In the genomic region with DNA sequence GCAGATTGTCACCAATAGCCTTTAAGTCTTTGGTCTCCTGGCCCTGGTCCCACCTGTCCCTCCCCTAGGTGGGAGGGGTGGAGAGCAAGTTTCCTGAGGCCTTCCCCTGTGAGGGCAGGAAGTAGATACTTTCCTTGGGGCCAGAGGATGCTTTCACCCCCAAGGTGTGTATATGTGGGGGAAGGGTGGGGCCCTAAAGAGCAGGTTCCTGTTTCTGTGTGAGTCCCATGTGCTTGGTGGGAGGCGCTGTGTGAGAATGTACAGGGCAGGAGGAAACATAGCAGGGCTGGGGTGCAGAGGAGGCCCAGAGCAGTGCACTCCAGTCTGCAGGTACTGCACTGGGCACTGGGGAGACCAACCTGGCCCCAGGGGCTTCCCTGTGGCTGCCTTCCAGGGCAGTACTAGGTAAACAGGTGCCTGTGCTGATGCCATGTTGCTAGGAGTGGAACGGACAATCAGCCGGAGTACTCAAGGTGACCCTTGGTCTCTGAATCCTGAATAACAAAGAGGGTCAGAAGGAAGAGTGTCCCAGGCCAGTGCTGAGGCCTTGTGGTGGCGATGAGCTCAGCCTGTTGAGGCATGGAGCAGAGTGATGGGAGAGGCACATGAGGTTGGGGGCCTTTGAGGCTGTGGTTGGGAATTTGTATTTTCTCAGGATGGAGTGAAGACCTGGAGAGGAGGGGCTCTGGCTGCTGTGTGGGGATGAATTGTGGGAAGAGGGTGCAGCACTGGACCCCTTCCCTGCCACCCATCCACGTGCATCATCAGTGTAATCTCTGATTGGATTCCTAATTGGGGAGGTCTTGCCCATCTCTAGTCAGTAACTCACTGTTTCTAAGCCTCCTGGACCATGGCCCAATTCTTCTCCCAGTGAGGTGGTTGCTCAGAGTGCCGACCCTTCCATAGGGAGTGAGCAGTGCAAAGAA, we compare ENCODE assay signal across 1 cellular context.
TF ChIP-seq lines count a peak whose summit lies in the region.

No MANE protein-coding gene starts in this region.

TF ChIP-seq in HepG2, 621 proteins besides CTCF, POLR2A, EP300 and RAD21 (continued from another document and continues in another):
- TF ChIP-seq, protein P1, sequence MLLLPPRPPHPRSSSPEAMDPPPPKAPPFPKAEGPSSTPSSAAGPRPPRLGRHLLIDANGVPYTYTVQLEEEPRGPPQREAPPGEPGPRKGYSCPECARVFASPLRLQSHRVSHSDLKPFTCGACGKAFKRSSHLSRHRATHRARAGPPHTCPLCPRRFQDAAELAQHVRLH (CRISPR knock-in tag; IDR thresholded peaks at IDR 0.05; ENCODE audit: borderline replicate concordance, low read depth): no peak
- TF ChIP-seq, protein P2, sequence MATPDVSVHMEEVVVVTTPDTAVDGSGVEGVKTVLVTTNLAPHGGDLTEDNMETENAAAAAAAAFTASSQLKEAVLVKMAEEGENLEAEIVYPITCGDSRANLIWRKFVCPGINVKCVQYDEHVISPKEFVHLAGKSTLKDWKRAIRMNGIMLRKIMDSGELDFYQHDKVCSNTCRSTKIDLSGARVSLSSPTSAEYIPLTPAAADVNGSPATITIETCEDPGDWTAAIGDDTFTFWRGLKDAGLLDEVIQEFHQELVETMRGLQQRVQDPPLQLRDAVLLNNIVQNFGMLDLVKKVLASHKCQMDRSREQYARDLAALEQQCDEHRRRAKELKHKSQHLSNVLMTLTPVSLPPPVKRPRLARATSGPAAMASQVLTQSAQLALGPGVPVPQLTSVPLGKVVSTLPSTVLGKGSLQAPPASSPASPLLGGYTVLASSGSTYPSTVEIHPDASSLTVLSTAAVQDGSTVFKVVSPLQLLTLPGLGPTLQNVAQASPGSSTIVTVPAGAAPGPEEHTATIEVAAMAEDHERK (CRISPR knock-in tag; IDR thresholded peaks at IDR 0.05; ENCODE audit: low read depth): no peak
- TF ChIP-seq, protein P3, sequence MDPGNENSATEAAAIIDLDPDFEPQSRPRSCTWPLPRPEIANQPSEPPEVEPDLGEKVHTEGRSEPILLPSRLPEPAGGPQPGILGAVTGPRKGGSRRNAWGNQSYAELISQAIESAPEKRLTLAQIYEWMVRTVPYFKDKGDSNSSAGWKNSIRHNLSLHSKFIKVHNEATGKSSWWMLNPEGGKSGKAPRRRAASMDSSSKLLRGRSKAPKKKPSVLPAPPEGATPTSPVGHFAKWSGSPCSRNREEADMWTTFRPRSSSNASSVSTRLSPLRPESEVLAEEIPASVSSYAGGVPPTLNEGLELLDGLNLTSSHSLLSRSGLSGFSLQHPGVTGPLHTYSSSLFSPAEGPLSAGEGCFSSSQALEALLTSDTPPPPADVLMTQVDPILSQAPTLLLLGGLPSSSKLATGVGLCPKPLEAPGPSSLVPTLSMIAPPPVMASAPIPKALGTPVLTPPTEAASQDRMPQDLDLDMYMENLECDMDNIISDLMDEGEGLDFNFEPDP (CRISPR knock-in tag; conservative IDR thresholded peaks at IDR 0.05): 0 out of 2 replicates have a peak, but pooled peaks have one; percentile 71
- TF ChIP-seq TOPORS (CRISPR knock-in tag; IDR thresholded peaks at IDR 0.05) (no peak), ZFX (CRISPR knock-in tag; IDR thresholded peaks at IDR 0.05; ENCODE audit: low read depth) (peak; percentile 37; the same call in 1 of the 2 replicates), ZNF329 (CRISPR knock-in tag; IDR thresholded peaks at IDR 0.05; ENCODE audit: low read depth) (no peak), SP2 (CRISPR knock-in tag; IDR thresholded peaks at IDR 0.05) (no peak), HNRNPH1 (optimal IDR thresholded peaks at IDR 0.05; ENCODE audit: low read depth, low read length) (no peak), SAP130 (CRISPR knock-in tag; IDR thresholded peaks at IDR 0.05; ENCODE audit: low read depth) (peak; percentile 15; the same call in 1 of the 2 replicates), ZNF501 (CRISPR knock-in tag; IDR thresholded peaks at IDR 0.05) (no peak), CAMTA2 (CRISPR knock-in tag; IDR thresholded peaks at IDR 0.05; ENCODE audit: borderline replicate concordance) (no peak), MAF1 (CRISPR knock-in tag; IDR thresholded peaks at IDR 0.05; ENCODE audit: borderline replicate concordance) (no peak), PRPF4 (IDR thresholded peaks at IDR 0.05; ENCODE audit: low read depth, low read length, poor library complexity, severe bottlenecking) (no peak), SALL1 (CRISPR knock-in tag; IDR thresholded peaks at IDR 0.05) (0 out of 2 replicates have a peak, but pooled peaks have one; percentile 7), TOE1 (CRISPR knock-in tag; IDR thresholded peaks at IDR 0.05) (no peak), ZNF709 (CRISPR knock-in tag; IDR thresholded peaks at IDR 0.05) (no peak), ZNF496 (CRISPR knock-in tag; IDR thresholded peaks at IDR 0.05; ENCODE audit: insufficient replicate concordance) (no peak), ZNF782 (CRISPR knock-in tag; IDR thresholded peaks at IDR 0.05; ENCODE audit: borderline replicate concordance) (no peak), TEAD3 (CRISPR knock-in tag; optimal IDR thresholded peaks at IDR 0.05; ENCODE audit: borderline replicate concordance) (peak; percentile 10), ZNF558 (CRISPR knock-in tag; IDR thresholded peaks at IDR 0.05; ENCODE audit: borderline replicate concordance) (no peak), NCOA1 (CRISPR knock-in tag; IDR thresholded peaks at IDR 0.05) (no peak), ZNF10 (CRISPR knock-in tag; IDR thresholded peaks at IDR 0.05; ENCODE audit: borderline replicate concordance, low read depth) (no peak), MED8 (CRISPR knock-in tag; IDR thresholded peaks at IDR 0.05; ENCODE audit: insufficient replicate concordance) (no peak), HOXA3 (CRISPR knock-in tag; IDR thresholded peaks at IDR 0.05) (no peak), RXRA (CRISPR knock-in tag; IDR thresholded peaks at IDR 0.05) (no peak), ZNF761 (CRISPR knock-in tag; conservative IDR thresholded peaks at IDR 0.05) (no peak)
- TF ChIP-seq, protein P4, sequence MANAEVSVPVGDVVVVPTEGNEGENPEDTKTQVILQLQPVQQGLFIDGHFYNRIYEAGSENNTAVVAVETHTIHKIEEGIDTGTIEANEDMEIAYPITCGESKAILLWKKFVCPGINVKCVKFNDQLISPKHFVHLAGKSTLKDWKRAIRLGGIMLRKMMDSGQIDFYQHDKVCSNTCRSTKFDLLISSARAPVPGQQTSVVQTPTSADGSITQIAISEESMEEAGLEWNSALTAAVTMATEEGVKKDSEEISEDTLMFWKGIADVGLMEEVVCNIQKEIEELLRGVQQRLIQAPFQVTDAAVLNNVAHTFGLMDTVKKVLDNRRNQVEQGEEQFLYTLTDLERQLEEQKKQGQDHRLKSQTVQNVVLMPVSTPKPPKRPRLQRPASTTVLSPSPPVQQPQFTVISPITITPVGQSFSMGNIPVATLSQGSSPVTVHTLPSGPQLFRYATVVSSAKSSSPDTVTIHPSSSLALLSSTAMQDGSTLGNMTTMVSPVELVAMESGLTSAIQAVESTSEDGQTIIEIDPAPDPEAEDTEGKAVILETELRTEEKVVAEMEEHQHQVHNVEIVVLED (CRISPR knock-in tag; IDR thresholded peaks at IDR 0.05; ENCODE audit: borderline replicate concordance): no peak
- TF ChIP-seq, protein P5, sequence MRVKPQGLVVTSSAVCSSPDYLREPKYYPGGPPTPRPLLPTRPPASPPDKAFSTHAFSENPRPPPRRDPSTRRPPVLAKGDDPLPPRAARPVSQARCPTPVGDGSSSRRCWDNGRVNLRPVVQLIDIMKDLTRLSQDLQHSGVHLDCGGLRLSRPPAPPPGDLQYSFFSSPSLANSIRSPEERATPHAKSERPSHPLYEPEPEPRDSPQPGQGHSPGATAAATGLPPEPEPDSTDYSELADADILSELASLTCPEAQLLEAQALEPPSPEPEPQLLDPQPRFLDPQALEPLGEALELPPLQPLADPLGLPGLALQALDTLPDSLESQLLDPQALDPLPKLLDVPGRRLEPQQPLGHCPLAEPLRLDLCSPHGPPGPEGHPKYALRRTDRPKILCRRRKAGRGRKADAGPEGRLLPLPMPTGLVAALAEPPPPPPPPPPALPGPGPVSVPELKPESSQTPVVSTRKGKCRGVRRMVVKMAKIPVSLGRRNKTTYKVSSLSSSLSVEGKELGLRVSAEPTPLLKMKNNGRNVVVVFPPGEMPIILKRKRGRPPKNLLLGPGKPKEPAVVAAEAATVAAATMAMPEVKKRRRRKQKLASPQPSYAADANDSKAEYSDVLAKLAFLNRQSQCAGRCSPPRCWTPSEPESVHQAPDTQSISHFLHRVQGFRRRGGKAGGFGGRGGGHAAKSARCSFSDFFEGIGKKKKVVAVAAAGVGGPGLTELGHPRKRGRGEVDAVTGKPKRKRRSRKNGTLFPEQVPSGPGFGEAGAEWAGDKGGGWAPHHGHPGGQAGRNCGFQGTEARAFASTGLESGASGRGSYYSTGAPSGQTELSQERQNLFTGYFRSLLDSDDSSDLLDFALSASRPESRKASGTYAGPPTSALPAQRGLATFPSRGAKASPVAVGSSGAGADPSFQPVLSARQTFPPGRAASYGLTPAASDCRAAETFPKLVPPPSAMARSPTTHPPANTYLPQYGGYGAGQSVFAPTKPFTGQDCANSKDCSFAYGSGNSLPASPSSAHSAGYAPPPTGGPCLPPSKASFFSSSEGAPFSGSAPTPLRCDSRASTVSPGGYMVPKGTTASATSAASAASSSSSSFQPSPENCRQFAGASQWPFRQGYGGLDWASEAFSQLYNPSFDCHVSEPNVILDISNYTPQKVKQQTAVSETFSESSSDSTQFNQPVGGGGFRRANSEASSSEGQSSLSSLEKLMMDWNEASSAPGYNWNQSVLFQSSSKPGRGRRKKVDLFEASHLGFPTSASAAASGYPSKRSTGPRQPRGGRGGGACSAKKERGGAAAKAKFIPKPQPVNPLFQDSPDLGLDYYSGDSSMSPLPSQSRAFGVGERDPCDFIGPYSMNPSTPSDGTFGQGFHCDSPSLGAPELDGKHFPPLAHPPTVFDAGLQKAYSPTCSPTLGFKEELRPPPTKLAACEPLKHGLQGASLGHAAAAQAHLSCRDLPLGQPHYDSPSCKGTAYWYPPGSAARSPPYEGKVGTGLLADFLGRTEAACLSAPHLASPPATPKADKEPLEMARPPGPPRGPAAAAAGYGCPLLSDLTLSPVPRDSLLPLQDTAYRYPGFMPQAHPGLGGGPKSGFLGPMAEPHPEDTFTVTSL (CRISPR knock-in tag; IDR thresholded peaks at IDR 0.05; ENCODE audit: borderline replicate concordance): no peak
- TF ChIP-seq, protein P6, sequence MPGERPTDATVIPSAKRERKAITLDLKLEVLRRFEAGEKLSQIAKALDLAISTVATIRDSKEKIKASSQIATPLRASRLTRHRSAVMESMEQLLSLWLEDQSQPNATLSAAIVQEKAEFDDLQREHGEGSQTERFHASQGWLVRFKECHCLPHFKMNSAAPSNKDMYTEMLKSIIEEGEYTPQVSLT (CRISPR knock-in tag; IDR thresholded peaks at IDR 0.05; ENCODE audit: borderline replicate concordance, low read depth): no peak
- TF ChIP-seq, protein P7, sequence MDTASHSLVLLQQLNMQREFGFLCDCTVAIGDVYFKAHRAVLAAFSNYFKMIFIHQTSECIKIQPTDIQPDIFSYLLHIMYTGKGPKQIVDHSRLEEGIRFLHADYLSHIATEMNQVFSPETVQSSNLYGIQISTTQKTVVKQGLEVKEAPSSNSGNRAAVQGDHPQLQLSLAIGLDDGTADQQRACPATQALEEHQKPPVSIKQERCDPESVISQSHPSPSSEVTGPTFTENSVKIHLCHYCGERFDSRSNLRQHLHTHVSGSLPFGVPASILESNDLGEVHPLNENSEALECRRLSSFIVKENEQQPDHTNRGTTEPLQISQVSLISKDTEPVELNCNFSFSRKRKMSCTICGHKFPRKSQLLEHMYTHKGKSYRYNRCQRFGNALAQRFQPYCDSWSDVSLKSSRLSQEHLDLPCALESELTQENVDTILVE (CRISPR knock-in tag; IDR thresholded peaks at IDR 0.05): no peak
- TF ChIP-seq, protein P8, sequence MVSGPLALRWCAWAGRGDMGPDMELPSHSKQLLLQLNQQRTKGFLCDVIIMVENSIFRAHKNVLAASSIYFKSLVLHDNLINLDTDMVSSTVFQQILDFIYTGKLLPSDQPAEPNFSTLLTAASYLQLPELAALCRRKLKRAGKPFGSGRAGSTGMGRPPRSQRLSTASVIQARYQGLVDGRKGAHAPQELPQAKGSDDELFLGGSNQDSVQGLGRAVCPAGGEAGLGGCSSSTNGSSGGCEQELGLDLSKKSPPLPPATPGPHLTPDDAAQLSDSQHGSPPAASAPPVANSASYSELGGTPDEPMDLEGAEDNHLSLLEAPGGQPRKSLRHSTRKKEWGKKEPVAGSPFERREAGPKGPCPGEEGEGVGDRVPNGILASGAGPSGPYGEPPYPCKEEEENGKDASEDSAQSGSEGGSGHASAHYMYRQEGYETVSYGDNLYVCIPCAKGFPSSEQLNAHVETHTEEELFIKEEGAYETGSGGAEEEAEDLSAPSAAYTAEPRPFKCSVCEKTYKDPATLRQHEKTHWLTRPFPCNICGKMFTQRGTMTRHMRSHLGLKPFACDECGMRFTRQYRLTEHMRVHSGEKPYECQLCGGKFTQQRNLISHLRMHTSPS (CRISPR knock-in tag; IDR thresholded peaks at IDR 0.05; ENCODE audit: low read depth): peak; percentile 30; the same call in 1 of the 2 replicates
- TF ChIP-seq, protein P9, sequence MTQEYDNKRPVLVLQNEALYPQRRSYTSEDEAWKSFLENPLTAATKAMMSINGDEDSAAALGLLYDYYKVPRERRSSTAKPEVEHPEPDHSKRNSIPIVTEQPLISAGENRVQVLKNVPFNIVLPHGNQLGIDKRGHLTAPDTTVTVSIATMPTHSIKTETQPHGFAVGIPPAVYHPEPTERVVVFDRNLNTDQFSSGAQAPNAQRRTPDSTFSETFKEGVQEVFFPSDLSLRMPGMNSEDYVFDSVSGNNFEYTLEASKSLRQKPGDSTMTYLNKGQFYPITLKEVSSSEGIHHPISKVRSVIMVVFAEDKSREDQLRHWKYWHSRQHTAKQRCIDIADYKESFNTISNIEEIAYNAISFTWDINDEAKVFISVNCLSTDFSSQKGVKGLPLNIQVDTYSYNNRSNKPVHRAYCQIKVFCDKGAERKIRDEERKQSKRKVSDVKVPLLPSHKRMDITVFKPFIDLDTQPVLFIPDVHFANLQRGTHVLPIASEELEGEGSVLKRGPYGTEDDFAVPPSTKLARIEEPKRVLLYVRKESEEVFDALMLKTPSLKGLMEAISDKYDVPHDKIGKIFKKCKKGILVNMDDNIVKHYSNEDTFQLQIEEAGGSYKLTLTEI (CRISPR knock-in tag; conservative IDR thresholded peaks at IDR 0.05): no peak
- TF ChIP-seq, protein P10, sequence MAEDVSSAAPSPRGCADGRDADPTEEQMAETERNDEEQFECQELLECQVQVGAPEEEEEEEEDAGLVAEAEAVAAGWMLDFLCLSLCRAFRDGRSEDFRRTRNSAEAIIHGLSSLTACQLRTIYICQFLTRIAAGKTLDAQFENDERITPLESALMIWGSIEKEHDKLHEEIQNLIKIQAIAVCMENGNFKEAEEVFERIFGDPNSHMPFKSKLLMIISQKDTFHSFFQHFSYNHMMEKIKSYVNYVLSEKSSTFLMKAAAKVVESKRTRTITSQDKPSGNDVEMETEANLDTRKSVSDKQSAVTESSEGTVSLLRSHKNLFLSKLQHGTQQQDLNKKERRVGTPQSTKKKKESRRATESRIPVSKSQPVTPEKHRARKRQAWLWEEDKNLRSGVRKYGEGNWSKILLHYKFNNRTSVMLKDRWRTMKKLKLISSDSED (CRISPR knock-in tag; IDR thresholded peaks at IDR 0.05): no peak
